ENCODE assay signal across 1 cellular context in the genomic region with DNA sequence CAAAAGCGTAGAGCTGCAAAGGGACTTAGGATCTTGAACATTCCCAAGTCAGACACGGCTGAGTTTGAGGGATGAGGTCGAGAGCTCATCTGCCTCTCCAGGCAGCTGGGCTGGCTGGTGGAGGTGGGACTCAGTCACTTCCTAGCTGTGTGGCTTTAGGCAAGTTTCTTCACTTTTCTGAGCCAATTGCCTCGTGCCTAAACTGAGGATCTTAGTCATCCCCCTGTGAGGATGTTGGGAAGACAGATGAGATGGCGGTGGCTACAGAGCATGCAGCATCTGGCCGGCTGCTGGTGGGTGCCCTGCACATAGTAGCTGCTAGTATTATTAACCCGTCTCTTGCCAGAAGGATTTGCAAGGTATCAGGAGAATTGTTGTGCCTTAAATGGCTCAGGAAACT.
TF ChIP-seq lines count a peak whose summit lies in the region.

No MANE protein-coding gene starts in this region.

TF ChIP-seq in HepG2, 621 proteins besides CTCF, POLR2A, EP300 and RAD21:
- TF ChIP-seq ZNF768 (CRISPR knock-in tag; IDR thresholded peaks at IDR 0.05) (peak; percentile 62; the same call in 1 of the 2 replicates), ZC3H13 (CRISPR knock-in tag; IDR thresholded peaks at IDR 0.05) (no peak), MAFF (IDR thresholded peaks at IDR 0.05; ENCODE audit: low read depth, low read length) (no peak)
TF ChIP-seq in HepG2: peak in this region for 1.
